In genomic region chr11:73221996-73222395, GRCh38 we compare ENCODE assay signal across 24 cellular contexts. TPM values are rescaled to one million over a fixed set of nuclear protein-coding genes. Genes with fewer than 3 reads are reported as not detected.
DNase-seq lines count a peak whose midpoint lies in the region; ATAC-seq and TF ChIP-seq lines count a peak whose summit lies in the region.
"Had no signal": no experiment of that assay in that cellular context is flagged by ENCODE, and none has a peak within 500 bp of the region (broad histone marks: within the 10 kb centered on the region; RNA-seq: fewer than 3 reads in every experiment).

No MANE protein-coding gene starts in this region.

- H3K36me3 Mint-ChIP-seq in activated naive CD8-positive, alpha-beta T cell treated with anti-CD3 and anti-CD28 coated beads, Interleukin-2, amount 10 ng/mL, durations not matched to agents 7 days and 5 days, result no peaks in the 10 kb centered on the region
- H3K36me3 Mint-ChIP-seq in activated naive CD8-positive, alpha-beta T cell treated with anti-CD3 and anti-CD28 coated beads, Interleukin-2, amount 50 U/mL, for 24 hours (ENCODE audit: low read depth), result no peaks in the 10 kb centered on the region
- H3K36me3 Mint-ChIP-seq in dendritic cell treated with granulocyte-macrophage colony-stimulating factor and Interleukin-4, amounts not matched to agents 40 ng/mL and 50 ng/mL, for 4 days (ENCODE audit: low read depth), result no peaks in the 10 kb centered on the region

- H3K27ac ChIP-seq in sigmoid colon (no peak overlapping the region), aorta (ENCODE audit: low read depth in 1 of 2, low read length in 2 of 2) (no peak overlapping the region)

- 92 to 93% methylated on average over 5 of the region's 5 CpGs for WGBS in sigmoid colon, 2 donors
- WGBS in aorta, 2 donors, result 92 to 98% methylated on average over 5 of the region's 5 CpGs

- no peak overlapping the region for H3K27ac Mint-ChIP-seq in activated naive CD8-positive, alpha-beta T cell treated with anti-CD3 and anti-CD28 coated beads, Interleukin-2, amount 10 ng/mL, durations not matched to agents 7 days and 5 days
- H3K27ac Mint-ChIP-seq in activated naive CD8-positive, alpha-beta T cell treated with anti-CD3 and anti-CD28 coated beads, Interleukin-2, amount 50 U/mL, for 24 hours, result no peak overlapping the region
- H3K27ac Mint-ChIP-seq in dendritic cell treated with granulocyte-macrophage colony-stimulating factor and Interleukin-4, amounts not matched to agents 40 ng/mL and 50 ng/mL, for 4 days, result peak overlapping the region; percentile 1

- no peaks in the 10 kb centered on the region for H3K9me3 ChIP-seq in sigmoid colon
- H3K9me3 ChIP-seq in aorta (ENCODE audit: control insufficient read depth, low read length), result no peaks in the 10 kb centered on the region
- H3K9me3 ChIP-seq: BE2C had no signal

- POLR2A ChIA-PET in activated naive CD8-positive, alpha-beta T cell treated with anti-CD3 and anti-CD28 coated beads, Interleukin-2, amount 10 ng/mL, durations not matched to agents 7 days and 5 days (lab: Charles Lee), result no interaction called here

- H3K4me3 ChIP-seq in sigmoid colon (no peak overlapping the region), aorta (ENCODE audit: low read length in 2 of 2) (no peak overlapping the region)

- H3K27me3 ChIP-seq in sigmoid colon, result peaks cover 0 to 21% (median 20%) of the 10 kb centered on the region in 3 donors
- no peaks in the 10 kb centered on the region for H3K27me3 ChIP-seq in aorta (ENCODE audit: control insufficient read depth in 1 of 2, insufficient read depth in 2 of 2, low read length in 1 of 2)

- no peak for TF ChIP-seq POLR2A in sigmoid colon (IDR thresholded peaks at IDR 0.05)

- H3K9me3 Mint-ChIP-seq in activated naive CD8-positive, alpha-beta T cell treated with anti-CD3 and anti-CD28 coated beads, Interleukin-2, amount 10 ng/mL, durations not matched to agents 7 days and 5 days, result no peaks in the 10 kb centered on the region
- no peaks in the 10 kb centered on the region for H3K9me3 Mint-ChIP-seq in activated naive CD8-positive, alpha-beta T cell treated with anti-CD3 and anti-CD28 coated beads, Interleukin-2, amount 50 U/mL, for 24 hours
- H3K9me3 Mint-ChIP-seq in dendritic cell treated with granulocyte-macrophage colony-stimulating factor and Interleukin-4, amounts not matched to agents 40 ng/mL and 50 ng/mL, for 4 days, result no peaks in the 10 kb centered on the region

- H3K4me1 ChIP-seq in sigmoid colon (peaks cover 0 to 15% (median 12%) of the 10 kb centered on the region in 4 donors), aorta (ENCODE audit: control insufficient read depth in 1 of 2, insufficient read depth in 2 of 2, low read length in 2 of 2) (no peaks in the 10 kb centered on the region)
- H3K4me1 ChIP-seq: BE2C had no signal

- peak; percentile 17 for DNase-seq in activated naive CD8-positive, alpha-beta T cell treated with anti-CD3 and anti-CD28 coated beads, Interleukin-2, amount 10 ng/mL, durations not matched to agents 7 days and 5 days
- no peak for DNase-seq in activated naive CD8-positive, alpha-beta T cell treated with anti-CD3 and anti-CD28 coated beads, Interleukin-2, amount 50 U/mL, for 24 hours
- DNase-seq in sigmoid colon, result peak; percentile 53
- peak; percentile 34 to 45 for DNase-seq in aorta
- DNase-seq in superior temporal gyrus (ENCODE audit: extremely low spot score), result no peak
- DNase-seq in putamen (ENCODE audit: low spot score), result no peak
- DNase-seq: 8988T, ACHN, BE2C, Calu3, DMS153, KBM-7, MV-4-11, NCI-H1105 treated with DMSO at 0.1 percent for 48 hours, NCI-H146, NCI-H1930, NCI-H2107, NCI-H446, NCI-H524 treated with DMSO at 0.1 percent for 48 hours, NCI-H774 had no signal

- no peaks in the 10 kb centered on the region for H3K36me3 ChIP-seq in sigmoid colon
- H3K36me3 ChIP-seq in aorta (ENCODE audit: control insufficient read depth in 1 of 2, insufficient read depth in 2 of 2, low read length in 1 of 2), result no peaks in the 10 kb centered on the region
- H3K36me3 ChIP-seq: BE2C had no signal

- intact Hi-C loops in dendritic cell treated with granulocyte-macrophage colony-stimulating factor and Interleukin-4, amounts not matched to agents 40 ng/mL and 50 ng/mL, for 4 days (cut with micrococcal nuclease), result no loop called here
- intact Hi-C loops in sigmoid colon (cut with DNase I), result no loop called here
- intact Hi-C loops in aorta (cut with DNase I), result no loop called here

- ATAC-seq in activated naive CD8-positive, alpha-beta T cell treated with anti-CD3 and anti-CD28 coated beads, Interleukin-2, amount 10 ng/mL, durations not matched to agents 7 days and 5 days (ENCODE audit: low read depth), result no peak
- ATAC-seq in activated naive CD8-positive, alpha-beta T cell treated with anti-CD3 and anti-CD28 coated beads, Interleukin-2, amount 50 U/mL, for 24 hours, result no peak
- ATAC-seq in aorta (ENCODE audit: low FRiP score), result no peak
- no peak for ATAC-seq in HG02798 (IDR thresholded peaks at IDR 0.05; ENCODE audit: poor library complexity, unreplicated experiment)

- peaks cover 15% of the 10 kb centered on the region for H3K4me1 Mint-ChIP-seq in activated naive CD8-positive, alpha-beta T cell treated with anti-CD3 and anti-CD28 coated beads, Interleukin-2, amount 10 ng/mL, durations not matched to agents 7 days and 5 days
- H3K4me1 Mint-ChIP-seq in activated naive CD8-positive, alpha-beta T cell treated with anti-CD3 and anti-CD28 coated beads, Interleukin-2, amount 50 U/mL, for 24 hours, result peaks cover 5% of the 10 kb centered on the region
- peaks cover 78% of the 10 kb centered on the region for H3K4me1 Mint-ChIP-seq in dendritic cell treated with granulocyte-macrophage colony-stimulating factor and Interleukin-4, amounts not matched to agents 40 ng/mL and 50 ng/mL, for 4 days (ENCODE audit: low read depth)

- no peak for TF ChIP-seq CTCF in sigmoid colon (IDR thresholded peaks at IDR 0.05)

- no peak overlapping the region for H3K4me3 Mint-ChIP-seq in activated naive CD8-positive, alpha-beta T cell treated with anti-CD3 and anti-CD28 coated beads, Interleukin-2, amount 10 ng/mL, durations not matched to agents 7 days and 5 days
- no peak overlapping the region for H3K4me3 Mint-ChIP-seq in activated naive CD8-positive, alpha-beta T cell treated with anti-CD3 and anti-CD28 coated beads, Interleukin-2, amount 50 U/mL, for 24 hours
- H3K4me3 Mint-ChIP-seq in dendritic cell treated with granulocyte-macrophage colony-stimulating factor and Interleukin-4, amounts not matched to agents 40 ng/mL and 50 ng/mL, for 4 days, result no peak overlapping the region

- peaks cover 49% of the 10 kb centered on the region for H3K27me3 Mint-ChIP-seq in activated naive CD8-positive, alpha-beta T cell treated with anti-CD3 and anti-CD28 coated beads, Interleukin-2, amount 10 ng/mL, durations not matched to agents 7 days and 5 days
- peaks cover 25% of the 10 kb centered on the region for H3K27me3 Mint-ChIP-seq in activated naive CD8-positive, alpha-beta T cell treated with anti-CD3 and anti-CD28 coated beads, Interleukin-2, amount 50 U/mL, for 24 hours
- no peaks in the 10 kb centered on the region for H3K27me3 Mint-ChIP-seq in dendritic cell treated with granulocyte-macrophage colony-stimulating factor and Interleukin-4, amounts not matched to agents 40 ng/mL and 50 ng/mL, for 4 days

- no peak for TF ChIP-seq EP300 in sigmoid colon (IDR thresholded peaks at IDR 0.05)

RNA-seq across cellular contexts. Expression of gene P2RY2, which starts 3.9 kb away (rescaled TPM):
- not detected for total RNA-seq in activated naive CD8-positive, alpha-beta T cell treated with anti-CD3 and anti-CD28 coated beads, Interleukin-2, amount 10 ng/mL, durations not matched to agents 7 days and 5 days
- total RNA-seq in sigmoid colon (under 1 TPM in 1 of 4 donors, not detected in 3; 0.16 TPM), aorta (1 to 10 TPM; 2.9 to 3.9 TPM)
- polyA plus RNA-seq in sigmoid colon (1 to 10 TPM; 3.0 to 6.2 (median 4.2) TPM), aorta (under 1 TPM; 0.50 to 0.54 TPM)
- total RNA-seq: LHCN-M2 had no signal

RNA-seq across cellular contexts. Expression of gene P2RY6, which starts 50.1 kb away (rescaled TPM):
- under 1 TPM in 1 of 2 experiments, not detected in 1; 0.44 TPM for total RNA-seq in activated naive CD8-positive, alpha-beta T cell treated with anti-CD3 and anti-CD28 coated beads, Interleukin-2, amount 10 ng/mL, durations not matched to agents 7 days and 5 days
- 1 to 10 TPM in 3 of 4 donors, not detected in 1; 1.2 to 2.6 (median 2.5) TPM for total RNA-seq in sigmoid colon
- 1 to 10 TPM; 2.4 to 5.5 (median 2.5) TPM for polyA plus RNA-seq in sigmoid colon
- total RNA-seq in aorta, result 10 to 100 TPM in 1 of 2 donors, 1 to 10 TPM in 1; 6.1 to 12.0 TPM
- polyA plus RNA-seq in aorta, result 1 to 10 TPM; 2.5 to 4.4 TPM
- total RNA-seq: Calu3, MCF 10A had no signal

Comparison
In these comparisons a context has a peak if more than half of its experiments do, and no peak if none do; other contexts are left out.
1. DNase-seq: peak in activated naive CD8-positive, alpha-beta T cell treated with anti-CD3 and anti-CD28 coated beads, Interleukin-2, amount 10 ng/mL, durations not matched to agents 7 days and 5 days (single experiment), sigmoid colon (single experiment) and aorta (2 of 2); none in activated naive CD8-positive, alpha-beta T cell treated with anti-CD3 and anti-CD28 coated beads, Interleukin-2, amount 50 U/mL, for 24 hours (single experiment), superior temporal gyrus (single experiment) and putamen (single experiment).